Comparison of ENCODE assay signal across 9 cellular contexts in genomic region chr1:165124772-165125171, GRCh38.
"Had no signal": no experiment of that assay in that cellular context is flagged by ENCODE, and none has a peak within 500 bp of the region (broad histone marks: within the 10 kb centered on the region; RNA-seq: fewer than 3 reads in every experiment).

No MANE protein-coding gene starts in this region.

- ATAC-seq: HCT116, HepG2 had no signal

- H3K4me1 ChIP-seq: HAP-1 had no signal

- H3K27ac Mint-ChIP-seq: HFFc6, IgD-negative memory B cell had no signal

- H2AFZ ChIP-seq: GM23248 had no signal

- H3K4me1 Mint-ChIP-seq: IgD-negative memory B cell had no signal

- H3K36me3 Mint-ChIP-seq: IgD-negative memory B cell had no signal

- H3K4me3 ChIP-seq: GM23248, HAP-1 had no signal

- H3K9ac ChIP-seq: GM23248 had no signal

- H3K9me3 ChIP-seq: HAP-1 had no signal

- H3K36me3 ChIP-seq: HAP-1 had no signal

- H3K4me3 Mint-ChIP-seq: HFFc6, IgD-negative memory B cell had no signal

- H3K27ac ChIP-seq: GM23248, HL-60 had no signal

- DNase-seq: GM23248, GOT3, H7, HFFc6 had no signal

- H3K9me3 Mint-ChIP-seq: HFFc6, IgD-negative memory B cell had no signal
